Comparison of ENCODE assay signal across 17 cellular contexts in the genomic region with DNA sequence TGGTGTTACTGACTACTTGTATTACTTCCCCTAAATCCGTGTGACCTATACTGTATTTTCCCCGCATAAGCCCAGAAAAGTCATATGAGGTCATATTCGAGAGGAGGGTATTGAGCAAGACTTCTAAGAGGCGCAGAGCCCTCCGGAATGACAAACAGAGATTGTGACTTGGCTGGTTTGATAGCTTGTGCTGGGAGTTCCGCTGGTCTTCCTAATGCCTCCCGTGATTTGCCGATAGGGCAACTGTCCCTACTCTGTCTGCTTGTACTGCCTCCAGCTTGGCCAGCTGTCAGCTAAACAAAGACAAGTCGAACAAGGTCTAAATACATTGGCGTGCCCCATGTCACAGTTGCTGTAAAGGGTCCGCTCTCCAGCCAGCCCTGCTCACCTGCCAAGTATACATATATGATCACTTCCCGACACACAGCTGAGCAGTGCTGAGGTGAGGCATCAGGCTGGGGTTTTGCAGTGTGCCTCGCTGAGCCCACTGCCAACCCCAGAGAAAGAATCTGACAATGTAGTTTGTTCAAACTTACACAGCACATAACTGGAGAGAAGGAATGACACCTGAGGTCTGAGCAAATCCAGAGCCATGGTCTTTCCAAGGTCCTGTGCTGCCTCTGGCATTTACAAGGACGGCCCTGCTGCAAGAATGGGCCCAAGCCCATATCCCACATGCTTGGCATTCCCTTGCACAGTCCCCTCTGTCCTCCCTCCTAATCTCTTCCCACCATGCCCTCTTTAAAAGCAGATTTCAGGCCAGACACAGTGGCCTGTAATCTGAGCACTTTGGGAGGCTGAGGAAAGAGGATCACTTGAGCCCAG. TPM values are rescaled to one million over a fixed set of nuclear protein-coding genes. Genes with fewer than 3 reads are reported as not detected.
A peak's percentile ranks its signal among the peaks of the same experiment; 100 is the strongest.
DNase-seq lines count a peak whose midpoint lies in the region; TF ChIP-seq lines count a peak whose summit lies in the region.
"Had no signal": no experiment of that assay in that cellular context is flagged by ENCODE, and none has a peak within 500 bp of the region (broad histone marks: within the 10 kb centered on the region; RNA-seq: fewer than 3 reads in every experiment).

No MANE protein-coding gene starts in this region.

- TF ChIP-seq POLR2A in NB4 (IDR thresholded peaks at IDR 0.05; ENCODE audit: extremely low read depth, insufficient read length) = no peak

- no peak overlapping the region for H3K4me3 Mint-ChIP-seq in mesothelial cell of epicardium
- H3K4me3 Mint-ChIP-seq: CD8-positive, alpha-beta memory T cell; GM23338; naive B cell; stimulated activated naive B cell treated with anti-CD40 and anti-IgM and Interleukin-4, amounts not matched to agents 10 μg/mL and 1 μg/mL and 100 μg/mL, for 72 hours; T-helper 2 cell treated with Interferon-gamma antibody and Interleukin-4, amounts not matched to agents 5 μg/mL and 100 μg/mL, for 36 hours had no signal

- no peaks in the 10 kb centered on the region for H3K27me3 Mint-ChIP-seq in mesothelial cell of epicardium (ENCODE audit: low read depth)
- H3K27me3 Mint-ChIP-seq: naive B cell; stimulated activated naive B cell treated with anti-CD40 and anti-IgM and Interleukin-4, amounts not matched to agents 10 μg/mL and 1 μg/mL and 100 μg/mL, for 72 hours had no signal

- H3K4me1 ChIP-seq in stomach smooth muscle (ENCODE audit: control insufficient read depth, insufficient read depth, low read length) = peaks cover 10% of the 10 kb centered on the region

- H3K36me3 ChIP-seq in stomach smooth muscle (ENCODE audit: control insufficient read depth in 2 of 2, insufficient read depth in 2 of 2, low read length in 2 of 2) = peaks cover 0 to 2% of the 10 kb centered on the region in 2 donors

- H3K27ac ChIP-seq in stomach smooth muscle (ENCODE audit: low read length) = peak overlapping the region; percentile 46

- H3K36me3 Mint-ChIP-seq in mesothelial cell of epicardium = peaks cover 31% of the 10 kb centered on the region

- no peak overlapping the region for H3K9ac ChIP-seq in stomach smooth muscle (ENCODE audit: low read length in 2 of 2)

- H3K27ac Mint-ChIP-seq in mesothelial cell of epicardium = peak overlapping the region; percentile 67
- H3K27ac Mint-ChIP-seq: activated naive CD4-positive, alpha-beta T cell treated with anti-CD3 and anti-CD28 coated beads, Interleukin-2, amount 50 U/mL, for 72 hours; CD8-positive, alpha-beta memory T cell; GM23338; stimulated activated naive B cell treated with anti-CD40 and anti-IgM and Interleukin-4, amounts not matched to agents 10 μg/mL and 1 μg/mL and 100 μg/mL, for 72 hours; T-helper 2 cell treated with Interferon-gamma antibody and Interleukin-4, amounts not matched to agents 5 μg/mL and 100 μg/mL, for 36 hours had no signal

- DNase-seq in NB4 (ENCODE audit: low read depth) = peak; percentile 61
- peak; percentile 41 for DNase-seq in fibroblast of pulmonary artery (ENCODE audit: low read depth)
- no peak for DNase-seq in mesothelial cell of epicardium (ENCODE audit: low spot score in 2 of 2, unreplicated experiment in 2 of 2)
- DNase-seq in NCI-H226 = no peak
- DNase-seq in COR-L47 (lab: John Stamatoyannopoulos, UW) = no peak
- no peak for DNase-seq in hippocampal formation (lab: John Stamatoyannopoulos, UW)
- DNase-seq in germinal center (ENCODE audit: low spot score) = no peak
- DNase-seq: activated CD8-positive, alpha-beta memory T cell treated with anti-CD3 and anti-CD28 coated beads for 24 hours; CD8-positive, alpha-beta memory T cell; naive B cell; NCI-H1930; PC-3; stimulated activated naive B cell treated with anti-CD40 and anti-IgM and Interleukin-4, amounts not matched to agents 10 μg/mL and 1 μg/mL and 100 μg/mL, for 72 hours had no signal

- H3K9me3 Mint-ChIP-seq in mesothelial cell of epicardium = peaks cover 8% of the 10 kb centered on the region
- H3K9me3 Mint-ChIP-seq: T-helper 2 cell treated with Interferon-gamma antibody and Interleukin-4, amounts not matched to agents 5 μg/mL and 100 μg/mL, for 36 hours had no signal

- no peak overlapping the region for H3K4me3 ChIP-seq in NB4 (ENCODE audit: low read depth, low read length)
- H3K4me3 ChIP-seq in fibroblast of pulmonary artery (replicated peaks; ENCODE audit: low read depth, low read length) = no peak overlapping the region
- no peak overlapping the region for H3K4me3 ChIP-seq in stomach smooth muscle (ENCODE audit: low read length in 2 of 2)
- H3K4me3 ChIP-seq: GM23338 had no signal

- H3K4me1 Mint-ChIP-seq in mesothelial cell of epicardium = peaks cover 8% of the 10 kb centered on the region

- H3K9me3 ChIP-seq in stomach smooth muscle (ENCODE audit: control insufficient read depth in 2 of 2, low read length in 2 of 2) = no peaks in the 10 kb centered on the region

- no peaks in the 10 kb centered on the region for H3K27me3 ChIP-seq in stomach smooth muscle (ENCODE audit: control insufficient read depth in 1 of 2, insufficient read depth in 2 of 2, low read length in 2 of 2)

- TF ChIP-seq CTCF in NB4 (IDR thresholded peaks at IDR 0.05; ENCODE audit: low read depth, low read length) (no peak), fibroblast of pulmonary artery (IDR thresholded peaks at IDR 0.05; ENCODE audit: low read length, missing control alignments) (no peak), mesothelial cell of epicardium (IDR thresholded peaks at IDR 0.05; ENCODE audit: unreplicated experiment) (no peak)

RNA-seq across cellular contexts. Expression of gene LGMN, which starts 23.7 kb away (rescaled TPM):
- total RNA-seq in mesothelial cell of epicardium = 52.2 to 54.2 TPM (median 52.5 TPM) in 3 replicates

Comparison
In these comparisons a context has a peak if more than half of its experiments do, and no peak if none do; other contexts are left out.
1. DNase-seq: peak in NB4 (single experiment) and fibroblast of pulmonary artery (single experiment); none in mesothelial cell of epicardium (0 of 2), NCI-H226 (single experiment), COR-L47 (single experiment), hippocampal formation (0 of 2) and germinal center (single experiment).